In genomic region chr12:68310370-68310769, GRCh38 we compare ENCODE assay signal across 17 cellular contexts. TPM values are rescaled to one million over a fixed set of nuclear protein-coding genes. Genes with fewer than 3 reads are reported as not detected.
A peak's percentile ranks its signal among the peaks of the same experiment; 100 is the strongest.
DNase-seq lines count a peak whose midpoint lies in the region; ATAC-seq and TF ChIP-seq lines count a peak whose summit lies in the region.
"Had no signal": no experiment of that assay in that cellular context is flagged by ENCODE, and none has a peak within 500 bp of the region (broad histone marks: within the 10 kb centered on the region; RNA-seq: fewer than 3 reads in every experiment).

No MANE protein-coding gene starts in this region.

- intact Hi-C loops in mammary epithelial cell (cut with micrococcal nuclease) = no loop called here

- H3K9ac ChIP-seq in mammary epithelial cell (ENCODE audit: insufficient read depth, low read length) = no peak overlapping the region

- H3K27ac ChIP-seq in AG04450 (ENCODE audit: low read depth, low read length) (no peak overlapping the region), mammary epithelial cell (ENCODE audit: insufficient read depth, low read depth, low read length) (no peak overlapping the region)
- H3K27ac ChIP-seq: transverse colon had no signal

- H3K4me2 ChIP-seq in mammary epithelial cell (ENCODE audit: insufficient read depth, low read depth, low read length) = no peak overlapping the region

- peaks cover 5% of the 10 kb centered on the region for H3K4me1 ChIP-seq in mammary epithelial cell (ENCODE audit: insufficient read depth, low read length)
- H3K4me1 ChIP-seq: transverse colon had no signal

- in situ Hi-C loops in mammary epithelial cell (cut with MboI; ENCODE audit: low sequenced_read_pairs in 2 of 2) = loop anchor here (5.0 to 25.0 kb wide), 3 partner anchors 78 to 273 kb away; no protein-coding TSS in a partner anchor

- ATAC-seq in GM21390 (IDR thresholded peaks at IDR 0.05; ENCODE audit: unreplicated experiment) = no peak
- ATAC-seq: WTC11 had no signal

- TF ChIP-seq CTCF in AG04450 (IDR thresholded peaks at IDR 0.05; ENCODE audit: low read depth, low read length) = no peak
- TF ChIP-seq CTCF in mammary epithelial cell (conservative IDR thresholded peaks at IDR 0.05 in 1 of 2, IDR thresholded peaks at IDR 0.05 in 1 of 2; ENCODE audit: extremely low read depth in 1 of 2, insufficient read depth in 1 of 2, low read depth in 1 of 2, low read length in 2 of 2) = no peak

- no peak overlapping the region for H2AFZ ChIP-seq in mammary epithelial cell (ENCODE audit: low read depth, low read length)

- BruUV-seq in mammary epithelial cell (replicated peaks; lab: Mats Ljungman, UMichigan) = no TSS peak

- H3K79me2 ChIP-seq in mammary epithelial cell (ENCODE audit: insufficient read depth, low read length) = no peaks in the 10 kb centered on the region

- H4K20me1 ChIP-seq in mammary epithelial cell (ENCODE audit: insufficient read depth, low read length) = no peaks in the 10 kb centered on the region

- DNase-seq in AG04450 (ENCODE audit: low read depth, low spot score) (peak; percentile 55), HT1080 (ENCODE audit: low read depth) (peak; percentile 75), mammary epithelial cell (peak; percentile 78), hepatic stellate cell (ENCODE audit: low spot score) (peak; percentile 70), KG1 (lab: John Stamatoyannopoulos, UW) (no peak), kidney glomerular epithelial cell (lab: John Stamatoyannopoulos, UW) (no peak), mesenteric fat pad (ENCODE audit: low spot score) (no peak)
- DNase-seq: BE2C; cortex of kidney; DMS79 treated with DMSO at 0.1 percent for 48 hours; NK-92 treated with Interleukin-12 subunit alpha and Interleukin-12 subunit beta, amount 100 ng/mL, for 24 hours; nucleus accumbens; transverse colon had no signal

- dilution Hi-C loops in mammary epithelial cell (cut with HindIII; ENCODE audit: low sequenced_read_pairs) = no loop called here

- CTCF ChIA-PET in AG04450 (lab: Charles Lee) (interaction anchor here (3.0 kb wide), 1 partner anchor 87 kb away, joined by 18 read pairs; no protein-coding TSS in a partner anchor), mammary epithelial cell (lab: Charles Lee; ENCODE audit: low non-redundant PET) (interaction anchor here (0.6 kb wide), 1 partner anchor 10 kb away, joined by 3 read pairs; no protein-coding TSS in a partner anchor)

- H3K9me3 ChIP-seq in AG04450 (ENCODE audit: control insufficient read depth, insufficient read depth, low read length) (no peaks in the 10 kb centered on the region), mammary epithelial cell (replicated peaks; ENCODE audit: insufficient read depth, low read length) (no peaks in the 10 kb centered on the region)
- H3K9me3 ChIP-seq: BE2C, transverse colon had no signal

- H3K27me3 ChIP-seq in AG04450 (ENCODE audit: control insufficient read depth, insufficient read depth, low read length) = no peaks in the 10 kb centered on the region
- H3K27me3 ChIP-seq in mammary epithelial cell (ENCODE audit: insufficient read depth, low read length) = no peaks in the 10 kb centered on the region
- H3K27me3 ChIP-seq: BE2C, transverse colon had no signal

- H3K4me3 ChIP-seq in AG04450 (ENCODE audit: low read depth, low read length) = no peak overlapping the region
- no peak overlapping the region for H3K4me3 ChIP-seq in mammary epithelial cell (replicated peaks in 1 of 3; ENCODE audit: insufficient read depth in 1 of 3, low read depth in 2 of 3, low read length in 3 of 3)
- H3K4me3 ChIP-seq: transverse colon had no signal

- 37% methylated on average over 2 of the region's 2 CpGs for WGBS in mammary epithelial cell (ENCODE audit: low coverage, missing lambda C conversion rate)

- H3K36me3 ChIP-seq in mammary epithelial cell (ENCODE audit: insufficient read depth, low read length) = no peaks in the 10 kb centered on the region

- POLR2A ChIA-PET in AG04450 (lab: Yijun Ruan, JAX) = no interaction called here

RNA-seq across cellular contexts. Expression of gene MDM1, which starts 21.8 kb away (rescaled TPM):
- 8.1 and 13.5 TPM in 2 replicates for polyA plus RNA-seq in AG04450 (2011; rRNA removed)
- polyA minus RNA-seq in AG04450 (2011; rRNA and poly(A)+ RNA removed) = 5.0 and 5.5 TPM in 2 replicates
- total RNA-seq in HT1080 (2014; rRNA removed; shearing (Covaris generic)) = 6.7 and 9.0 TPM in 2 replicates
- polyA plus RNA-seq in HT1080 (2015; cell fraction: cytosol; rRNA removed) = 5.6 and 6.9 TPM in 2 replicates
- polyA plus RNA-seq in HT1080 (2015; cell fraction: nucleus; rRNA removed) = 31.4 and 35.5 TPM in 2 replicates
- 10 to 100 TPM; 10.0 to 10.4 TPM for total RNA-seq in mammary epithelial cell
- 3.2 TPM for polyA plus RNA-seq in mammary epithelial cell
- 10.6 TPM for polyA minus RNA-seq in mammary epithelial cell
- 14.9 TPM for total RNA-seq in mesenteric fat pad

RNA-seq across cellular contexts. Expression of gene IL22, which starts 57.0 kb away (rescaled TPM):
- not detected in 2 replicates for polyA plus RNA-seq in AG04450 (2011; rRNA removed)
- polyA minus RNA-seq in AG04450 (2011; rRNA and poly(A)+ RNA removed) = not detected in 2 replicates
- total RNA-seq in HT1080 (2014; rRNA removed; shearing (Covaris generic)) = not detected in 2 replicates
- polyA plus RNA-seq in HT1080 (2015; cell fraction: cytosol; rRNA removed) = not detected in 2 replicates
- not detected in 2 replicates for polyA plus RNA-seq in HT1080 (2015; cell fraction: nucleus; rRNA removed)
- total RNA-seq in mammary epithelial cell = not detected
- not detected for polyA plus RNA-seq in mammary epithelial cell
- polyA minus RNA-seq in mammary epithelial cell = not detected
- total RNA-seq in mesenteric fat pad = not detected
- total RNA-seq: H1, liver, transverse colon, WTC11 had no signal
- polyA plus RNA-seq: H1, liver had no signal

Comparison
In these comparisons a context has a peak if more than half of its experiments do, and no peak if none do; other contexts are left out.
1. DNase-seq: peak in AG04450 (single experiment), HT1080 (single experiment), mammary epithelial cell (single experiment) and hepatic stellate cell (single experiment); none in KG1 (single experiment), kidney glomerular epithelial cell (single experiment) and mesenteric fat pad (single experiment).